In genomic region chr5:73625314-73625904, GRCh38 we compare ENCODE assay signal across 8 cellular contexts. TPM values are rescaled to one million over a fixed set of nuclear protein-coding genes. Genes with fewer than 3 reads are reported as not detected.
A peak's percentile ranks its signal among the peaks of the same experiment; 100 is the strongest.
DNase-seq lines count a peak whose midpoint lies in the region; ATAC-seq, FAIRE-seq and TF ChIP-seq lines count a peak whose summit lies in the region.

No MANE protein-coding gene starts in this region.

- no peaks in the 10 kb centered on the region for H3K36me3 Mint-ChIP-seq in neural crest cell (ENCODE audit: low read depth)

- ATAC-seq in GM21423 (IDR thresholded peaks at IDR 0.05; ENCODE audit: unreplicated experiment) (no peak), GM19324 (IDR thresholded peaks at IDR 0.05; ENCODE audit: low FRiP score, unreplicated experiment) (no peak)

- TF ChIP-seq CTCF in neural crest cell (conservative IDR thresholded peaks at IDR 0.05), result no peak

- peak; percentile 50 for DNase-seq in NCI-H2171 treated with DMSO at 0.1 percent for 48 hours (lab: John Stamatoyannopoulos, UW)
- no peak for DNase-seq in NCI-H2171 (lab: John Stamatoyannopoulos, UW)
- peak; percentile 40 for DNase-seq in RKO (ENCODE audit: low spot score)
- peak; percentile 34 for DNase-seq in fibroblast of gingiva (ENCODE audit: low read depth)
- DNase-seq in neural crest cell (ENCODE audit: low read depth, low spot score), result no peak
- DNase-seq in urothelium cell line (ENCODE audit: low spot score), result no peak

- no peak for FAIRE-seq in urothelium cell line (lab: Jason Lieb, UNC)

- no peaks in the 10 kb centered on the region for H3K4me1 Mint-ChIP-seq in neural crest cell

- H3K27me3 Mint-ChIP-seq in neural crest cell (ENCODE audit: low read depth), result peaks cover 75% of the 10 kb centered on the region

- H3K27ac Mint-ChIP-seq in neural crest cell (ENCODE audit: unreplicated experiment), result no peak overlapping the region

- peak overlapping the region; percentile 85 for H3K4me3 Mint-ChIP-seq in neural crest cell

- no peaks in the 10 kb centered on the region for H3K9me3 Mint-ChIP-seq in neural crest cell

RNA-seq across cellular contexts. Expression of gene ARHGEF28, which starts 0.6 kb away (rescaled TPM):
- 0.91 and 0.93 TPM in 2 replicates for total RNA-seq in neural crest cell

RNA-seq across cellular contexts. Expression of gene UTP15, which starts 59.9 kb away (rescaled TPM):
- 31.2 and 32.4 TPM in 2 replicates for total RNA-seq in neural crest cell

RNA-seq across cellular contexts. Expression of gene ANKRA2, which starts 60.0 kb away (rescaled TPM):
- total RNA-seq in neural crest cell, result 14.0 and 17.1 TPM in 2 replicates

Comparison
In these comparisons a context has a peak if more than half of its experiments do, and no peak if none do; other contexts are left out.
1. DNase-seq: peak in NCI-H2171 treated with DMSO at 0.1 percent for 48 hours (single experiment), RKO (single experiment) and fibroblast of gingiva (single experiment); none in NCI-H2171 (single experiment), neural crest cell (single experiment) and urothelium cell line (single experiment).